In genomic region chr2:85414761-85415498, GRCh38 we compare ENCODE assay signal across 1 cellular context.
A peak's percentile ranks its signal among the peaks of the same experiment; 100 is the strongest.
TF ChIP-seq lines count a peak whose summit lies in the region.

No MANE protein-coding gene starts in this region.

TF ChIP-seq in K562, 482 proteins besides CTCF, POLR2A, EP300 and RAD21 (continued from another document and continues in another):
- TF ChIP-seq NCOA1 (IDR thresholded peaks at IDR 0.05; ENCODE audit: low read depth) (no peak), NFRKB (IDR thresholded peaks at IDR 0.05; ENCODE audit: low read depth) (peak; percentile 24; the same call in 1 of the 2 replicates), PRMT5 (CRISPR knock-in tag; IDR thresholded peaks at IDR 0.05) (no peak), GATA2 (CRISPR knock-in tag; IDR thresholded peaks at IDR 0.05) (peak; percentile 74), EHMT2 (IDR thresholded peaks at IDR 0.05) (peak; percentile 61; the same call in 1 of the 2 replicates), NRF1 (conservative IDR thresholded peaks at IDR 0.05 in 1 of 2, IDR thresholded peaks at IDR 0.05 in 1 of 2) (peak in 1 of 2 experiments; percentile 9; a peak in 1 of 4 replicates), ZNF24 (IDR thresholded peaks at IDR 0.05) (peak; percentile 4; the same call in 1 of the 2 replicates), MYC (IDR thresholded peaks at IDR 0.05; ENCODE audit: low read depth, low read length) (0 out of 2 replicates have a peak, but pooled peaks have one; percentile 3), MYC (CRISPR knock-in tag; IDR thresholded peaks at IDR 0.05; ENCODE audit: borderline replicate concordance, low read depth) (no peak), PHF8 (IDR thresholded peaks at IDR 0.05; ENCODE audit: borderline replicate concordance, low read length) (peak; percentile 13; the same call in 1 of the 2 replicates), DMBX1 (CRISPR knock-in tag; IDR thresholded peaks at IDR 0.05; ENCODE audit: borderline replicate concordance) (peak; percentile 69; the same call in 1 of the 2 replicates), PHTF2 (CRISPR knock-in tag; IDR thresholded peaks at IDR 0.05) (no peak), TBL1XR1 (IDR thresholded peaks at IDR 0.05; ENCODE audit: low read length in 2 of 2) (peak in 1 of 2 experiments; percentile 43; a peak in 1 of 4 replicates), ELF1 (tag; IDR thresholded peaks at IDR 0.05) (peak; percentile 60; the same call in 1 of the 2 replicates), L3MBTL2 (IDR thresholded peaks at IDR 0.05) (peak; percentile 70), ZNF165 (CRISPR knock-in tag; IDR thresholded peaks at IDR 0.05; ENCODE audit: borderline replicate concordance) (no peak), ZNF354B (CRISPR knock-in tag; IDR thresholded peaks at IDR 0.05) (no peak), ATF7 (IDR thresholded peaks at IDR 0.05) (peak; percentile 68), ZNF398 (CRISPR knock-in tag; IDR thresholded peaks at IDR 0.05) (no peak), ETV5 (CRISPR knock-in tag; IDR thresholded peaks at IDR 0.05; ENCODE audit: low read depth) (0 out of 2 replicates have a peak, but pooled peaks have one; percentile 22), FOXK2 (conservative IDR thresholded peaks at IDR 0.05 in 1 of 2, IDR thresholded peaks at IDR 0.05 in 1 of 2; ENCODE audit: low read depth in 2 of 2) (0 out of 4 replicates have a peak, but pooled peaks of 1 of the 2 experiments have one; percentile 17), RCOR1 (IDR thresholded peaks at IDR 0.05; ENCODE audit: borderline replicate concordance in 1 of 2, low read depth in 2 of 2, low read length in 2 of 2) (peak in 1 of 2 experiments; percentile 65; a peak in 2 of 4 replicates), CREB5 (CRISPR knock-in tag; IDR thresholded peaks at IDR 0.05) (no peak), CTBP1 (IDR thresholded peaks at IDR 0.05; ENCODE audit: borderline replicate concordance) (peak; percentile 29), ELK1 (CRISPR knock-in tag; IDR thresholded peaks at IDR 0.05) (no peak), HINFP (tag; conservative IDR thresholded peaks at IDR 0.05; ENCODE audit: low read depth) (0 out of 2 replicates have a peak, but pooled peaks have one; percentile 8), CBX8 (IDR thresholded peaks at IDR 0.05; ENCODE audit: borderline replicate concordance, extremely low read depth, low read depth, low read length, poor library complexity, severe bottlenecking) (no peak), ZKSCAN3 (CRISPR knock-in tag; IDR thresholded peaks at IDR 0.05) (no peak), ZNF12 (CRISPR knock-in tag; IDR thresholded peaks at IDR 0.05) (0 out of 2 replicates have a peak, but pooled peaks have one; percentile 50), TAL1 (IDR thresholded peaks at IDR 0.05) (no peak), ZNF639 (CRISPR knock-in tag; conservative IDR thresholded peaks at IDR 0.05 in 1 of 2, IDR thresholded peaks at IDR 0.05 in 1 of 2) (peak in 1 of 2 experiments; percentile 54; a peak in 1 of 4 replicates), ZFX (CRISPR knock-in tag; IDR thresholded peaks at IDR 0.05) (peak; percentile 17)
- TF ChIP-seq, protein P1, sequence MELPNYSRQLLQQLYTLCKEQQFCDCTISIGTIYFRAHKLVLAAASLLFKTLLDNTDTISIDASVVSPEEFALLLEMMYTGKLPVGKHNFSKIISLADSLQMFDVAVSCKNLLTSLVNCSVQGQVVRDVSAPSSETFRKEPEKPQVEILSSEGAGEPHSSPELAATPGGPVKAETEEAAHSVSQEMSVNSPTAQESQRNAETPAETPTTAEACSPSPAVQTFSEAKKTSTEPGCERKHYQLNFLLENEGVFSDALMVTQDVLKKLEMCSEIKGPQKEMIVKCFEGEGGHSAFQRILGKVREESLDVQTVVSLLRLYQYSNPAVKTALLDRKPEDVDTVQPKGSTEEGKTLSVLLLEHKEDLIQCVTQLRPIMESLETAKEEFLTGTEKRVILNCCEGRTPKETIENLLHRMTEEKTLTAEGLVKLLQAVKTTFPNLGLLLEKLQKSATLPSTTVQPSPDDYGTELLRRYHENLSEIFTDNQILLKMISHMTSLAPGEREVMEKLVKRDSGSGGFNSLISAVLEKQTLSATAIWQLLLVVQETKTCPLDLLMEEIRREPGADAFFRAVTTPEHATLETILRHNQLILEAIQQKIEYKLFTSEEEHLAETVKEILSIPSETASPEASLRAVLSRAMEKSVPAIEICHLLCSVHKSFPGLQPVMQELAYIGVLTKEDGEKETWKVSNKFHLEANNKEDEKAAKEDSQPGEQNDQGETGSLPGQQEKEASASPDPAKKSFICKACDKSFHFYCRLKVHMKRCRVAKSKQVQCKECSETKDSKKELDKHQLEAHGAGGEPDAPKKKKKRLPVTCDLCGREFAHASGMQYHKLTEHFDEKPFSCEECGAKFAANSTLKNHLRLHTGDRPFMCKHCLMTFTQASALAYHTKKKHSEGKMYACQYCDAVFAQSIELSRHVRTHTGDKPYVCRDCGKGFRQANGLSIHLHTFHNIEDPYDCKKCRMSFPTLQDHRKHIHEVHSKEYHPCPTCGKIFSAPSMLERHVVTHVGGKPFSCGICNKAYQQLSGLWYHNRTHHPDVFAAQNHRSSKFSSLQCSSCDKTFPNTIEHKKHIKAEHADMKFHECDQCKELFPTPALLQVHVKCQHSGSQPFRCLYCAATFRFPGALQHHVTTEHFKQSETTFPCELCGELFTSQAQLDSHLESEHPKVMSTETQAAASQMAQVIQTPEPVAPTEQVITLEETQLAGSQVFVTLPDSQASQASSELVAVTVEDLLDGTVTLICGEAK (IDR thresholded peaks at IDR 0.05), result no peak
- TF ChIP-seq, protein P1 (CRISPR knock-in tag; IDR thresholded peaks at IDR 0.05), result no peak
- TF ChIP-seq, protein P2, sequence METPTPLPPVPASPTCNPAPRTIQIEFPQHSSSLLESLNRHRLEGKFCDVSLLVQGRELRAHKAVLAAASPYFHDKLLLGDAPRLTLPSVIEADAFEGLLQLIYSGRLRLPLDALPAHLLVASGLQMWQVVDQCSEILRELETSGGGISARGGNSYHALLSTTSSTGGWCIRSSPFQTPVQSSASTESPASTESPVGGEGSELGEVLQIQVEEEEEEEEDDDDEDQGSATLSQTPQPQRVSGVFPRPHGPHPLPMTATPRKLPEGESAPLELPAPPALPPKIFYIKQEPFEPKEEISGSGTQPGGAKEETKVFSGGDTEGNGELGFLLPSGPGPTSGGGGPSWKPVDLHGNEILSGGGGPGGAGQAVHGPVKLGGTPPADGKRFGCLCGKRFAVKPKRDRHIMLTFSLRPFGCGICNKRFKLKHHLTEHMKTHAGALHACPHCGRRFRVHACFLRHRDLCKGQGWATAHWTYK (CRISPR knock-in tag; IDR thresholded peaks at IDR 0.05), result peak; percentile 32; the same call in 1 of the 2 replicates
- TF ChIP-seq, protein P3, sequence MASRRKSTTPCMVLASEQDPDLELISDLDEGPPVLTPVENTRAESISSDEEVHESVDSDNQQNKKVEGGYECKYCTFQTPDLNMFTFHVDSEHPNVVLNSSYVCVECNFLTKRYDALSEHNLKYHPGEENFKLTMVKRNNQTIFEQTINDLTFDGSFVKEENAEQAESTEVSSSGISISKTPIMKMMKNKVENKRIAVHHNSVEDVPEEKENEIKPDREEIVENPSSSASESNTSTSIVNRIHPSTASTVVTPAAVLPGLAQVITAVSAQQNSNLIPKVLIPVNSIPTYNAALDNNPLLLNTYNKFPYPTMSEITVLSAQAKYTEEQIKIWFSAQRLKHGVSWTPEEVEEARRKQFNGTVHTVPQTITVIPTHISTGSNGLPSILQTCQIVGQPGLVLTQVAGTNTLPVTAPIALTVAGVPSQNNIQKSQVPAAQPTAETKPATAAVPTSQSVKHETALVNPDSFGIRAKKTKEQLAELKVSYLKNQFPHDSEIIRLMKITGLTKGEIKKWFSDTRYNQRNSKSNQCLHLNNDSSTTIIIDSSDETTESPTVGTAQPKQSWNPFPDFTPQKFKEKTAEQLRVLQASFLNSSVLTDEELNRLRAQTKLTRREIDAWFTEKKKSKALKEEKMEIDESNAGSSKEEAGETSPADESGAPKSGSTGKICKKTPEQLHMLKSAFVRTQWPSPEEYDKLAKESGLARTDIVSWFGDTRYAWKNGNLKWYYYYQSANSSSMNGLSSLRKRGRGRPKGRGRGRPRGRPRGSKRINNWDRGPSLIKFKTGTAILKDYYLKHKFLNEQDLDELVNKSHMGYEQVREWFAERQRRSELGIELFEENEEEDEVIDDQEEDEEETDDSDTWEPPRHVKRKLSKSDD (conservative IDR thresholded peaks at IDR 0.05; ENCODE audit: low read length), result no peak
